Comparison of ENCODE assay signal across 8 cellular contexts in genomic region chr3:126245811-126246727, GRCh38.
DNase-seq lines count a peak whose midpoint lies in the region; ATAC-seq and TF ChIP-seq lines count a peak whose summit lies in the region.

No MANE protein-coding gene starts in this region.

- H3F3A ChIP-seq in neural progenitor cell (ENCODE audit: low read depth), result no peaks in the 10 kb centered on the region

- H3K27me3 Mint-ChIP-seq in HFFc6 (ENCODE audit: insufficient read depth) (peaks cover 4% of the 10 kb centered on the region), neural progenitor cell (ENCODE audit: insufficient read depth, low read depth) (peaks cover 4% of the 10 kb centered on the region)

- H3K27me3 ChIP-seq in BJ (ENCODE audit: control insufficient read depth, insufficient read depth, low read length) (peaks cover 3% of the 10 kb centered on the region; the same call in 1 of the 2 replicates), neural progenitor cell (no peaks in the 10 kb centered on the region)
- peaks cover 3% of the 10 kb centered on the region for H3K27me3 ChIP-seq in effector memory CD4-positive, alpha-beta T cell (replicated peaks; ENCODE audit: control insufficient read depth, insufficient read depth, low read length, poor library complexity, severe bottlenecking)

- H3K9ac ChIP-seq in neural progenitor cell, result no peak overlapping the region

- TF ChIP-seq CTCF in BJ (IDR thresholded peaks at IDR 0.05; ENCODE audit: insufficient read depth, low read depth, low read length) (peak; percentile 69), HFFc6 (IDR thresholded peaks at IDR 0.05) (peak; percentile 81), neural progenitor cell (IDR thresholded peaks at IDR 0.05) (peak; percentile 60)

- DNase-seq in BJ (ENCODE audit: low read depth) (no peak), HFFc6 (peak; percentile 43), RPMI8226 (peak; percentile 50), erythroblast (lab: John Stamatoyannopoulos, UW) (peak; percentile 17 to 67), neural progenitor cell (ENCODE audit: low spot score) (peak; percentile 72)
- DNase-seq in activated effector memory CD4-positive, alpha-beta T cell treated with Interleukin-2 at 50 U/mL for 16 hours, result no peak
- no peak for DNase-seq in effector memory CD4-positive, alpha-beta T cell

- no peaks in the 10 kb centered on the region for H4K20me1 ChIP-seq in neural progenitor cell (ENCODE audit: low read depth)

- H3K27ac ChIP-seq in neural progenitor cell, result no peak overlapping the region
- no peak overlapping the region for H3K27ac ChIP-seq in effector memory CD4-positive, alpha-beta T cell (ENCODE audit: insufficient read depth, low read length, poor library complexity, severe bottlenecking)

- no peak overlapping the region for H3K27ac Mint-ChIP-seq in HFFc6
- H3K27ac Mint-ChIP-seq in neural progenitor cell, result no peak overlapping the region

- H3K79me2 ChIP-seq in neural progenitor cell (ENCODE audit: low read depth), result no peaks in the 10 kb centered on the region

- ATAC-seq in GM19023 (IDR thresholded peaks at IDR 0.05; ENCODE audit: unreplicated experiment), result no peak

- H3K4me1 ChIP-seq in neural progenitor cell, result peaks cover 7% of the 10 kb centered on the region
- no peaks in the 10 kb centered on the region for H3K4me1 ChIP-seq in effector memory CD4-positive, alpha-beta T cell (ENCODE audit: control insufficient read depth, insufficient read depth, low read length, poor library complexity, severe bottlenecking)

- H3K4me3 ChIP-seq in BJ (ENCODE audit: low read depth, low read length) (no peak overlapping the region), neural progenitor cell (no peak overlapping the region)
- H3K4me3 ChIP-seq in effector memory CD4-positive, alpha-beta T cell (ENCODE audit: insufficient read depth, low read depth, low read length, poor library complexity, severe bottlenecking), result no peak overlapping the region

- H3K4me2 ChIP-seq in neural progenitor cell, result no peak overlapping the region

- H2AFZ ChIP-seq in neural progenitor cell (replicated peaks), result peak overlapping the region; percentile 42

- H3K4me3 Mint-ChIP-seq in HFFc6 (no peak overlapping the region), neural progenitor cell (no peak overlapping the region)

- H3K4me1 Mint-ChIP-seq in HFFc6 (ENCODE audit: low read depth), result no peaks in the 10 kb centered on the region
- H3K4me1 Mint-ChIP-seq in neural progenitor cell, result peaks cover 2% of the 10 kb centered on the region

- H3K36me3 Mint-ChIP-seq in HFFc6 (ENCODE audit: low read depth) (peaks cover 9% of the 10 kb centered on the region; the same call in 1 of the 2 replicates), neural progenitor cell (no peaks in the 10 kb centered on the region)

- H3K36me3 ChIP-seq in BJ (ENCODE audit: control insufficient read depth, insufficient read depth, low read length) (no peaks in the 10 kb centered on the region), neural progenitor cell (no peaks in the 10 kb centered on the region)
- no peaks in the 10 kb centered on the region for H3K36me3 ChIP-seq in effector memory CD4-positive, alpha-beta T cell (ENCODE audit: control insufficient read depth, insufficient read depth, low read length)

- peaks cover 5% of the 10 kb centered on the region for H3K9me3 Mint-ChIP-seq in HFFc6
- peaks cover 24% of the 10 kb centered on the region for H3K9me3 Mint-ChIP-seq in neural progenitor cell

- TF ChIP-seq POLR2A in erythroblast (IDR thresholded peaks at IDR 0.05; ENCODE audit: low read length), result no peak

- POLR2A ChIA-PET in BJ (lab: Charles Lee), result interaction anchor here (0.6 kb wide), 1 partner anchor 22 kb away, joined by 4 read pairs; no protein-coding TSS in a partner anchor

- no peaks in the 10 kb centered on the region for H3K9me3 ChIP-seq in neural progenitor cell (ENCODE audit: low read depth)
- no peaks in the 10 kb centered on the region for H3K9me3 ChIP-seq in effector memory CD4-positive, alpha-beta T cell (ENCODE audit: control insufficient read depth, low read length)

- CTCF ChIA-PET in BJ (lab: Yijun Ruan, JAX), result interaction anchor here (0.6 to 5.3 kb wide), 19 partner anchors 8 to 250 kb away, joined by 3 to 47 read pairs (median 4); no protein-coding TSS in a partner anchor

Comparison
In these comparisons a context has a peak if more than half of its experiments do, and no peak if none do; other contexts are left out.
1. DNase-seq: peak in HFFc6 (single experiment), RPMI8226 (single experiment), erythroblast (2 of 2) and neural progenitor cell (single experiment); none in BJ (single experiment), activated effector memory CD4-positive, alpha-beta T cell treated with Interleukin-2 at 50 U/mL for 16 hours (single experiment) and effector memory CD4-positive, alpha-beta T cell (0 of 3).
2. Peak in every context shown above with its lines, with median percentiles within 50 percentile points of each other: CTCF ChIP-seq.